18 cellular contexts compared by ENCODE assay signal in genomic region chr14:43872752-43873655, GRCh38.
A peak's percentile ranks its signal among the peaks of the same experiment; 100 is the strongest.
DNase-seq lines count a peak whose midpoint lies in the region; ATAC-seq and TF ChIP-seq lines count a peak whose summit lies in the region.
"Had no signal": no experiment of that assay in that cellular context is flagged by ENCODE, and none has a peak within 500 bp of the region (broad histone marks: within the 10 kb centered on the region; RNA-seq: fewer than 3 reads in every experiment).

No MANE protein-coding gene starts in this region.

- no peaks in the 10 kb centered on the region for H3K9me2 ChIP-seq in PC-3 (replicated peaks; ENCODE audit: low read length)
- H3K9me2 ChIP-seq: SK-N-SH had no signal

- peaks cover 30% of the 10 kb centered on the region for H3K4me1 Mint-ChIP-seq in WTC11
- H3K4me1 Mint-ChIP-seq: B cell had no signal

- intact Hi-C loops in PC-3 (cut with micrococcal nuclease), result no loop called here

- CTCF ChIA-PET in WTC11 (lab: Charles Lee) (interaction anchor here (1.8 kb wide), 1 partner anchor 276 kb away, joined by 4 read pairs; no protein-coding TSS in a partner anchor), PC-3 (lab: Charles Lee) (no interaction called here)

- H3K4me3 Mint-ChIP-seq in WTC11, result no peak overlapping the region
- H3K4me3 Mint-ChIP-seq: B cell; CD4-positive, alpha-beta T cell had no signal

- no peak overlapping the region for H3K4me2 ChIP-seq in PC-3 (ENCODE audit: low read length)
- H3K4me2 ChIP-seq: PC-9, SK-N-SH had no signal

- DNase-seq in WTC11 (ENCODE audit: low spot score) (no peak), iPS DF 4.7 (ENCODE audit: extremely low read depth, low spot score) (peak; percentile 87), WERI-Rb-1 (no peak), NCI-H146 (lab: John Stamatoyannopoulos, UW) (no peak), PC-3 (no peak)
- DNase-seq: CD4-positive, alpha-beta T cell; DMS79 treated with DMSO at 0.1 percent for 48 hours; Kasumi-1; MV-4-11; NCI-H1417 treated with DMSO at 0.1 percent for 48 hours; NCI-H2081; NCI-H510A treated with DMSO at 0.1 percent for 48 hours; NK-92 treated with Interleukin-12 subunit alpha and Interleukin-12 subunit beta, amount 100 ng/mL, for 24 hours; PC-9; SK-N-SH had no signal

- no peaks in the 10 kb centered on the region for H4K20me1 ChIP-seq in PC-3 (ENCODE audit: low read length)

- no peaks in the 10 kb centered on the region for H3F3A ChIP-seq in PC-3 (ENCODE audit: low read length, unreplicated experiment)

- H3K4me1 ChIP-seq in HUES6 (ENCODE audit: control insufficient read depth, insufficient read depth, low read length) (peaks cover 25% of the 10 kb centered on the region), PC-3 (ENCODE audit: insufficient read depth, low read length) (no peaks in the 10 kb centered on the region)

- no peaks in the 10 kb centered on the region for H3K79me2 ChIP-seq in PC-3 (ENCODE audit: low read length)

- POLR2A ChIA-PET in WTC11 (lab: Charles Lee), result no interaction called here
- POLR2A ChIA-PET in PC-3 (lab: Charles Lee; ENCODE audit: unreplicated experiment), result interaction anchor here (0.7 kb wide), 1 partner anchor 853 kb away, joined by 4 read pairs; no protein-coding TSS in a partner anchor

- no peak overlapping the region for H2AFZ ChIP-seq in PC-3 (ENCODE audit: low read length)
- H2AFZ ChIP-seq: PC-9 had no signal

- no peaks in the 10 kb centered on the region for H3K36me3 Mint-ChIP-seq in WTC11

- H3K27me3 Mint-ChIP-seq in WTC11 (ENCODE audit: low read depth), result no peaks in the 10 kb centered on the region
- H3K27me3 Mint-ChIP-seq: B cell; CD4-positive, alpha-beta T cell had no signal

- TF ChIP-seq CTCF in WTC11 (IDR thresholded peaks at IDR 0.05), result no peak
- TF ChIP-seq CTCF in WERI-Rb-1 (IDR thresholded peaks at IDR 0.05; ENCODE audit: low read depth, low read length), result no peak
- TF ChIP-seq CTCF in PC-3 (conservative IDR thresholded peaks at IDR 0.05; ENCODE audit: low read depth, low read length), result no peak

- H3K27ac Mint-ChIP-seq in WTC11, result peak overlapping the region; percentile 87
- H3K27ac Mint-ChIP-seq: B cell; CD4-positive, alpha-beta T cell had no signal

- H3K9me3 Mint-ChIP-seq in WTC11, result peaks cover 12% of the 10 kb centered on the region; the same call in 1 of the 2 replicates

- ATAC-seq in WTC11 (peak; percentile 88), HG02610 (IDR thresholded peaks at IDR 0.05; ENCODE audit: unreplicated experiment) (no peak), PC-3 (no peak)

- H3K27ac ChIP-seq in HUES6 (ENCODE audit: low read depth, low read length), result peak overlapping the region; percentile 81; the same call in 1 of the 2 replicates
- no peak overlapping the region for H3K27ac ChIP-seq in WERI-Rb-1
- H3K27ac ChIP-seq in PC-3 (ENCODE audit: low read length), result no peak overlapping the region
- H3K27ac ChIP-seq: PC-9 had no signal

- no peak overlapping the region; the same call in 1 of the 2 replicates for H3K4me3 ChIP-seq in HUES6 (ENCODE audit: low read depth, low read length)
- no peak overlapping the region for H3K4me3 ChIP-seq in WERI-Rb-1 (ENCODE audit: low read depth, low read length)
- no peak overlapping the region for H3K4me3 ChIP-seq in PC-3 (ENCODE audit: low read length)
- H3K4me3 ChIP-seq: PC-9 had no signal

- peak overlapping the region; percentile 32 for H3K9ac ChIP-seq in HUES6 (ENCODE audit: low read length)
- no peak overlapping the region for H3K9ac ChIP-seq in PC-3 (ENCODE audit: low read length)
- H3K9ac ChIP-seq: SK-N-SH had no signal

- no peaks in the 10 kb centered on the region for H3K9me3 ChIP-seq in HUES6 (ENCODE audit: control insufficient read depth, insufficient read depth, low read depth, low read length)
- H3K9me3 ChIP-seq in WERI-Rb-1 (ENCODE audit: severe bottlenecking), result no peaks in the 10 kb centered on the region
- no peaks in the 10 kb centered on the region for H3K9me3 ChIP-seq in PC-3 (ENCODE audit: low read length)
- H3K9me3 ChIP-seq: SK-N-SH had no signal

- BruUV-seq in PC-3 (replicated peaks; lab: Mats Ljungman, UMichigan), result no TSS peak

- H3K36me3 ChIP-seq in HUES6 (ENCODE audit: control insufficient read depth, insufficient read depth, low read length), result no peaks in the 10 kb centered on the region
- no peaks in the 10 kb centered on the region for H3K36me3 ChIP-seq in WERI-Rb-1
- no peaks in the 10 kb centered on the region for H3K36me3 ChIP-seq in PC-3 (ENCODE audit: low read depth, low read length)

- H3K27me3 ChIP-seq in HUES6 (ENCODE audit: control insufficient read depth, insufficient read depth, low read length) (no peaks in the 10 kb centered on the region), WERI-Rb-1 (ENCODE audit: insufficient read depth, low read depth, severe bottlenecking) (peaks cover 24% of the 10 kb centered on the region), PC-3 (ENCODE audit: low read length) (no peaks in the 10 kb centered on the region)

TF ChIP-seq in WTC11, 78 proteins besides CTCF, POLR2A, EP300 and RAD21:
- TF ChIP-seq NFYB (CRISPR knock-in tag; conservative IDR thresholded peaks at IDR 0.05; ENCODE audit: low read depth), result no peak
- TF ChIP-seq, protein P1, sequence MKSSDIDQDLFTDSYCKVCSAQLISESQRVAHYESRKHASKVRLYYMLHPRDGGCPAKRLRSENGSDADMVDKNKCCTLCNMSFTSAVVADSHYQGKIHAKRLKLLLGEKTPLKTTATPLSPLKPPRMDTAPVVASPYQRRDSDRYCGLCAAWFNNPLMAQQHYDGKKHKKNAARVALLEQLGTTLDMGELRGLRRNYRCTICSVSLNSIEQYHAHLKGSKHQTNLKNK (CRISPR knock-in tag; IDR thresholded peaks at IDR 0.05), result no peak
- no peak for TF ChIP-seq HMGA2 (CRISPR knock-in tag; IDR thresholded peaks at IDR 0.05)
- no peak for TF ChIP-seq ETV6 (CRISPR knock-in tag; IDR thresholded peaks at IDR 0.05)
- TF ChIP-seq, protein P2, sequence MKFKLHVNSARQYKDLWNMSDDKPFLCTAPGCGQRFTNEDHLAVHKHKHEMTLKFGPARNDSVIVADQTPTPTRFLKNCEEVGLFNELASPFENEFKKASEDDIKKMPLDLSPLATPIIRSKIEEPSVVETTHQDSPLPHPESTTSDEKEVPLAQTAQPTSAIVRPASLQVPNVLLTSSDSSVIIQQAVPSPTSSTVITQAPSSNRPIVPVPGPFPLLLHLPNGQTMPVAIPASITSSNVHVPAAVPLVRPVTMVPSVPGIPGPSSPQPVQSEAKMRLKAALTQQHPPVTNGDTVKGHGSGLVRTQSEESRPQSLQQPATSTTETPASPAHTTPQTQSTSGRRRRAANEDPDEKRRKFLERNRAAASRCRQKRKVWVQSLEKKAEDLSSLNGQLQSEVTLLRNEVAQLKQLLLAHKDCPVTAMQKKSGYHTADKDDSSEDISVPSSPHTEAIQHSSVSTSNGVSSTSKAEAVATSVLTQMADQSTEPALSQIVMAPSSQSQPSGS (CRISPR knock-in tag; IDR thresholded peaks at IDR 0.05; ENCODE audit: borderline replicate concordance, low read depth), result no peak
